Comparison of ENCODE assay signal across 9 cellular contexts in the genomic region with DNA sequence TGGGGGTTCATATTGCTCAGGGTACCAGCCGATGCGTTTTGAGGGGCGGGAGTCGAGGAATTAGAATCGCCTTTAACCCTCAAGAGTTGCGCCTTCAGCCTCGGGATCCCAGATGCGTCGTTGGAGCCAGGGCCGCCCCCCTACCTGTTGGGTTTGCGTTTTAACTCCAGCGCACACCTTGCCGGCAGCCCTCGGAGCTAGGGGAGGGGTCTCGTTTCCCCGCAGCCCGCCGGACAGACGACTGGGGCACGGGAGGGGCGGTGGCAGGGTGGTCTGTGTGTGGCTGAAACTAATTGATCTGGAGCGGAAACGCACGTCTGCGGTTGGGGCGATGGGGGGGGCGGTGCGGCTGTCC. TPM values are rescaled to one million over a fixed set of nuclear protein-coding genes. Genes with fewer than 3 reads are reported as not detected.
A peak's percentile ranks its signal among the peaks of the same experiment; 100 is the strongest.
DNase-seq lines count a peak whose midpoint lies in the region; ATAC-seq and TF ChIP-seq lines count a peak whose summit lies in the region.
"Had no signal": no experiment of that assay in that cellular context is flagged by ENCODE, and none has a peak within 500 bp of the region (broad histone marks: within the 10 kb centered on the region; RNA-seq: fewer than 3 reads in every experiment).

No MANE protein-coding gene starts in this region.

- no peaks in the 10 kb centered on the region for H3K36me3 ChIP-seq in body of pancreas (replicated peaks in 1 of 2; ENCODE audit: insufficient read depth in 1 of 2, low read depth in 2 of 2)

- no peak for TF ChIP-seq CTCF in body of pancreas (IDR thresholded peaks at IDR 0.05)

- ATAC-seq in activated CD4-positive, alpha-beta T cell treated with anti-CD3 and anti-CD28 coated beads for 36 hours = no peak
- ATAC-seq in body of pancreas = no peak
- no peak for ATAC-seq in stimulated activated memory B cell treated with anti-CD40 and anti-IgM and Interleukin-4, amounts not matched to agents 10 μg/mL and 1 μg/mL and 100 μg/mL, for 72 hours
- no peak for ATAC-seq in HG02885 (IDR thresholded peaks at IDR 0.05; ENCODE audit: poor library complexity, unreplicated experiment)

- POLR2A ChIA-PET in activated CD4-positive, alpha-beta T cell treated with anti-CD3 and anti-CD28 coated beads for 36 hours (lab: Charles Lee) = interaction anchor here (0.6 kb wide), 1 partner anchor 16 kb away, joined by 3 read pairs; no protein-coding TSS in a partner anchor

- TF ChIP-seq POLR2A in body of pancreas (IDR thresholded peaks at IDR 0.05) = no peak

- no peaks in the 10 kb centered on the region for H3K36me3 Mint-ChIP-seq in activated CD4-positive, alpha-beta T cell treated with anti-CD3 and anti-CD28 coated beads for 36 hours (ENCODE audit: low read depth)
- no peaks in the 10 kb centered on the region for H3K36me3 Mint-ChIP-seq in stimulated activated memory B cell treated with anti-CD40 and anti-IgM and Interleukin-4, amounts not matched to agents 10 μg/mL and 1 μg/mL and 100 μg/mL, for 72 hours

- peak overlapping the region; percentile 51 to 84 (median 79) for H3K27ac ChIP-seq in body of pancreas

- H3K9me3 Mint-ChIP-seq in activated CD4-positive, alpha-beta T cell treated with anti-CD3 and anti-CD28 coated beads for 36 hours (ENCODE audit: low read depth) = no peaks in the 10 kb centered on the region
- H3K9me3 Mint-ChIP-seq in stimulated activated memory B cell treated with anti-CD40 and anti-IgM and Interleukin-4, amounts not matched to agents 10 μg/mL and 1 μg/mL and 100 μg/mL, for 72 hours = no peaks in the 10 kb centered on the region

- 6 to 16% methylated on average over 12 to 27 of the region's 28 CpGs for WGBS in body of pancreas, 2 donors

- no peak overlapping the region for H3K4me3 ChIP-seq in body of pancreas

- peaks cover 49% of the 10 kb centered on the region for H3K27me3 Mint-ChIP-seq in activated CD4-positive, alpha-beta T cell treated with anti-CD3 and anti-CD28 coated beads for 36 hours
- H3K27me3 Mint-ChIP-seq in stimulated activated memory B cell treated with anti-CD40 and anti-IgM and Interleukin-4, amounts not matched to agents 10 μg/mL and 1 μg/mL and 100 μg/mL, for 72 hours = peaks cover 49% of the 10 kb centered on the region

- CTCF ChIA-PET in activated CD4-positive, alpha-beta T cell treated with anti-CD3 and anti-CD28 coated beads for 36 hours (lab: Charles Lee) = no interaction called here

- peaks cover 29% of the 10 kb centered on the region for H3K4me1 Mint-ChIP-seq in activated CD4-positive, alpha-beta T cell treated with anti-CD3 and anti-CD28 coated beads for 36 hours
- H3K4me1 Mint-ChIP-seq in stimulated activated memory B cell treated with anti-CD40 and anti-IgM and Interleukin-4, amounts not matched to agents 10 μg/mL and 1 μg/mL and 100 μg/mL, for 72 hours = peaks cover 36% of the 10 kb centered on the region

- peaks cover 0 to 12% of the 10 kb centered on the region in 2 donors for H3K27me3 ChIP-seq in body of pancreas

- no peak for DNase-seq in activated CD4-positive, alpha-beta T cell treated with anti-CD3 and anti-CD28 coated beads for 36 hours
- no peak for DNase-seq in activated CD4-positive, alpha-beta T cell treated with anti-CD3 and anti-CD28 coated beads for 4 hours
- DNase-seq in body of pancreas (no peak), islet precursor cell (peak; percentile 80), SIG-M5 treated with dmso at 0.1 percent for 504 hours (lab: John Stamatoyannopoulos, UW; ENCODE audit: unreplicated experiment) (no peak)
- DNase-seq in effector CD8-positive, alpha-beta T cell (lab: John Stamatoyannopoulos, UW) = no peak
- DNase-seq: GOT3 had no signal

- H3K27ac Mint-ChIP-seq in activated CD4-positive, alpha-beta T cell treated with anti-CD3 and anti-CD28 coated beads for 36 hours = no peak overlapping the region
- no peak overlapping the region for H3K27ac Mint-ChIP-seq in stimulated activated memory B cell treated with anti-CD40 and anti-IgM and Interleukin-4, amounts not matched to agents 10 μg/mL and 1 μg/mL and 100 μg/mL, for 72 hours

- no peaks in the 10 kb centered on the region for H3K9me3 ChIP-seq in body of pancreas

- H3K4me3 Mint-ChIP-seq in activated CD4-positive, alpha-beta T cell treated with anti-CD3 and anti-CD28 coated beads for 36 hours = peak overlapping the region; percentile 17
- peak overlapping the region; percentile 51 for H3K4me3 Mint-ChIP-seq in stimulated activated memory B cell treated with anti-CD40 and anti-IgM and Interleukin-4, amounts not matched to agents 10 μg/mL and 1 μg/mL and 100 μg/mL, for 72 hours

- intact Hi-C loops in activated CD4-positive, alpha-beta T cell treated with anti-CD3 and anti-CD28 coated beads for 36 hours (cut with DNase I, micrococcal nuclease) = loop anchor here in 1 of 2 experiments (5.0 kb wide), 2 partner anchors 65 to 180 kb away; a partner anchor contains a TSS
- intact Hi-C loops in body of pancreas (cut with DNase I) = no loop called here

- H3K4me1 ChIP-seq in body of pancreas = peaks cover 57% of the 10 kb centered on the region

RNA-seq across cellular contexts. Expression of a gene that starts 3.4 kb away (rescaled TPM):
- total RNA-seq in activated CD4-positive, alpha-beta T cell treated with anti-CD3 and anti-CD28 coated beads for 36 hours = under 1 TPM; 0.50 to 0.77 TPM
- total RNA-seq in body of pancreas = 100 to 1,000 TPM in 1 of 2 donors, 10 to 100 TPM in 1; 90.3 to 201 TPM

RNA-seq across cellular contexts. Expression of a gene that starts 37.6 kb away (rescaled TPM):
- 10 to 100 TPM; 16.8 to 17.8 TPM for total RNA-seq in activated CD4-positive, alpha-beta T cell treated with anti-CD3 and anti-CD28 coated beads for 36 hours
- 10 to 100 TPM; 13.0 to 26.7 TPM for total RNA-seq in body of pancreas

Comparison
In these comparisons a context has a peak if more than half of its experiments do, and no peak if none do; other contexts are left out.
1. RNA of a gene that starts 3.4 kb away (total RNA-seq): 90.3 to 201 TPM in body of pancreas; 0.50 to 0.77 TPM in activated CD4-positive, alpha-beta T cell treated with anti-CD3 and anti-CD28 coated beads for 36 hours; every median in the first group is over 10 times any median in the second.